In the genomic region with DNA sequence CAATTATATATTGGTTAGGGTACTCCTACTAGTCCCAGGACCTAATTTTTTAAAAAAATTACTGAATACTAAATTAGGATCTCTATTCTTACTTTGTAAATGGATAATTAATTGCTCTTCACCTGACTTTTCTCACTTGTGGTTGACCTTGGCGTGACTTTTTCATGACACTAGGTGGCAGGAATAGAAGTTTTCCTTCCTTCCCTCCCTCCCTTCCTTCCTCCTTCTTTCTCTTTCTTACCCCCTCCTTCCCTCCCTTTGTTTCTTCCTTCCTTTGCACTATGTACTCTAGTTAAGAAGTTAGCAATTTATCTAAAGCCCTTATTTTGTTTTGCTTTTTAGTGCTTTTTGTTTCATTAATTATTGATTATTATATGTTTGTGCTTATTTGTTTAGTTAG, we compare ENCODE assay signal across 25 cellular contexts. TPM values are rescaled to one million over a fixed set of nuclear protein-coding genes. Genes with fewer than 3 reads are reported as not detected.
A peak's percentile ranks its signal among the peaks of the same experiment; 100 is the strongest.
DNase-seq lines count a peak whose midpoint lies in the region; ATAC-seq, FAIRE-seq and TF ChIP-seq lines count a peak whose summit lies in the region.
"Had no signal": no experiment of that assay in that cellular context is flagged by ENCODE, and none has a peak within 500 bp of the region (broad histone marks: within the 10 kb centered on the region; RNA-seq: fewer than 3 reads in every experiment).

No MANE protein-coding gene starts in this region.

- no peak overlapping the region for H3K9ac ChIP-seq in OCI-LY1 (ENCODE audit: low read length)
- H3K9ac ChIP-seq in endodermal cell (ENCODE audit: extremely low read depth, low read length, poor library complexity, severe bottlenecking), result no peak overlapping the region
- H3K9ac ChIP-seq: GM23248 had no signal

- no peak overlapping the region for H3K4me2 ChIP-seq in OCI-LY1 (ENCODE audit: low read length)

- H3F3A ChIP-seq in OCI-LY1 (ENCODE audit: insufficient read depth, low read length), result no peaks in the 10 kb centered on the region

- in situ Hi-C loops in GM13977 (cut with MboI; ENCODE audit: low pct_unique_long_range_greater_than_20kb, low sequenced_read_pairs, unreplicated experiment), result no loop called here

- 43 to 67% methylated on average over 1 of the region's 1 CpG for WGBS in endodermal cell (ENCODE audit: insufficient coverage in 1 of 2, insufficient read length in 1 of 2), 2 experiments

- DNase-seq in GM13977 (ENCODE audit: low spot score), result no peak
- no peak for DNase-seq in endodermal cell
- no peak for DNase-seq in activated CD4-positive, alpha-beta T cell treated with anti-CD3 and anti-CD28 coated beads for 36 hours
- DNase-seq in frontal cortex (ENCODE audit: low spot score in 2 of 2), result no peak
- no peak for DNase-seq in left ventricle myocardium superior
- DNase-seq in natural killer cell treated with Interleukin-12 subunit alpha and Interleukin-12 subunit beta and Interleukin-15 and Interleukin-18, amount 100 ng/mL, for 72 hours (ENCODE audit: low spot score), result no peak
- DNase-seq: activated CD8-positive, alpha-beta memory T cell treated with anti-CD3 and anti-CD28 coated beads, Interleukin-2, amount 10 ng/mL, durations not matched to agents 7 days and 5 days; activated naive CD8-positive, alpha-beta T cell treated with anti-CD3 and anti-CD28 coated beads, Interleukin-2, amount 10 ng/mL, durations not matched to agents 7 days and 5 days; DMS 273 treated with DMSO at 0.1 percent for 48 hours; effector CD4-positive, alpha-beta T cell; foreskin melanocyte; GM23248; hypothalamus; NCI-H1694 treated with DMSO at 0.1 percent for 48 hours; NCI-H526 treated with DMSO at 0.1 percent for 48 hours; small intestine had no signal

- H3K4me1 Mint-ChIP-seq in endodermal cell, result peaks cover 12% of the 10 kb centered on the region
- H3K4me1 Mint-ChIP-seq in activated CD4-positive, alpha-beta T cell treated with anti-CD3 and anti-CD28 coated beads for 36 hours, result peaks cover 15% of the 10 kb centered on the region
- H3K4me1 Mint-ChIP-seq in natural killer cell treated with Interleukin-12 subunit alpha and Interleukin-12 subunit beta and Interleukin-15 and Interleukin-18, amount 100 ng/mL, for 72 hours (ENCODE audit: low read depth in 2 of 2), result peaks cover 15 to 26% of the 10 kb centered on the region in 2 donors
- H3K4me1 Mint-ChIP-seq: stimulated activated memory B cell treated with anti-CD40 and anti-IgM and Interleukin-4, amounts not matched to agents 10 μg/mL and 1 μg/mL and 100 μg/mL, for 72 hours had no signal

- H3K36me3 ChIP-seq in OCI-LY1 (ENCODE audit: insufficient read depth, low read length), result no peaks in the 10 kb centered on the region
- no peaks in the 10 kb centered on the region for H3K36me3 ChIP-seq in endodermal cell (ENCODE audit: control insufficient read depth, insufficient read depth, low read length)
- H3K36me3 ChIP-seq: suprapubic skin had no signal

- no peak for FAIRE-seq in frontal cortex (lab: Jason Lieb, UNC)
- FAIRE-seq: GM12891, keratinocyte, small intestine had no signal

- peaks cover 5% of the 10 kb centered on the region for H3K9me3 Mint-ChIP-seq in endodermal cell
- no peaks in the 10 kb centered on the region for H3K9me3 Mint-ChIP-seq in activated CD4-positive, alpha-beta T cell treated with anti-CD3 and anti-CD28 coated beads for 36 hours (ENCODE audit: low read depth)
- H3K9me3 Mint-ChIP-seq in natural killer cell treated with Interleukin-12 subunit alpha and Interleukin-12 subunit beta and Interleukin-15 and Interleukin-18, amount 100 ng/mL, for 72 hours, result no peaks in the 10 kb centered on the region
- H3K9me3 Mint-ChIP-seq: stimulated activated memory B cell treated with anti-CD40 and anti-IgM and Interleukin-4, amounts not matched to agents 10 μg/mL and 1 μg/mL and 100 μg/mL, for 72 hours had no signal

- no peak for ATAC-seq in activated CD4-positive, alpha-beta T cell treated with anti-CD3 and anti-CD28 coated beads for 36 hours
- no peak for ATAC-seq in left ventricle myocardium superior
- ATAC-seq in natural killer cell treated with Interleukin-12 subunit alpha and Interleukin-12 subunit beta and Interleukin-15 and Interleukin-18, amount 100 ng/mL, for 72 hours, result no peak
- ATAC-seq: activated CD8-positive, alpha-beta memory T cell treated with anti-CD3 and anti-CD28 coated beads, Interleukin-2, amount 10 ng/mL, durations not matched to agents 7 days and 5 days; esophagus mucosa; stimulated activated memory B cell treated with anti-CD40 and anti-IgM and Interleukin-4, amounts not matched to agents 10 μg/mL and 1 μg/mL and 100 μg/mL, for 72 hours had no signal

- no peak overlapping the region for H3K4me3 Mint-ChIP-seq in endodermal cell
- no peak overlapping the region for H3K4me3 Mint-ChIP-seq in activated CD4-positive, alpha-beta T cell treated with anti-CD3 and anti-CD28 coated beads for 36 hours
- no peak overlapping the region for H3K4me3 Mint-ChIP-seq in natural killer cell treated with Interleukin-12 subunit alpha and Interleukin-12 subunit beta and Interleukin-15 and Interleukin-18, amount 100 ng/mL, for 72 hours
- H3K4me3 Mint-ChIP-seq: activated CD8-positive, alpha-beta memory T cell treated with anti-CD3 and anti-CD28 coated beads, Interleukin-2, amount 10 ng/mL, durations not matched to agents 7 days and 5 days; activated naive CD8-positive, alpha-beta T cell treated with anti-CD3 and anti-CD28 coated beads, Interleukin-2, amount 10 ng/mL, durations not matched to agents 7 days and 5 days; activated T-helper 1 cell treated with anti-CD3 and anti-CD28 coated beads, Interleukin-12 subunit alpha, Interleukin-12 subunit beta, Interleukin-2, Interleukin-4 antibody, amounts not matched to agents 30 ng/mL and 10 ng/mL and 1 ng/mL, durations not matched to agents 14 hours and 24 hours and 36 hours; stimulated activated memory B cell treated with anti-CD40 and anti-IgM and Interleukin-4, amounts not matched to agents 10 μg/mL and 1 μg/mL and 100 μg/mL, for 72 hours had no signal

- intact Hi-C loops in activated CD4-positive, alpha-beta T cell treated with anti-CD3 and anti-CD28 coated beads for 36 hours (cut with DNase I, micrococcal nuclease), result loop anchor here in 1 of 2 experiments (5.0 kb wide), 1 partner anchor 1512 kb away; no protein-coding TSS in a partner anchor
- intact Hi-C loops in left ventricle myocardium superior (cut with micrococcal nuclease), result no loop called here

- H3K36me3 Mint-ChIP-seq in endodermal cell (ENCODE audit: low read depth), result no peaks in the 10 kb centered on the region
- H3K36me3 Mint-ChIP-seq in activated CD4-positive, alpha-beta T cell treated with anti-CD3 and anti-CD28 coated beads for 36 hours (ENCODE audit: low read depth), result no peaks in the 10 kb centered on the region
- H3K36me3 Mint-ChIP-seq in natural killer cell treated with Interleukin-12 subunit alpha and Interleukin-12 subunit beta and Interleukin-15 and Interleukin-18, amount 100 ng/mL, for 72 hours, result no peaks in the 10 kb centered on the region
- H3K36me3 Mint-ChIP-seq: activated naive CD8-positive, alpha-beta T cell treated with anti-CD3 and anti-CD28 coated beads, Interleukin-2, amount 10 ng/mL, durations not matched to agents 7 days and 5 days; stimulated activated memory B cell treated with anti-CD40 and anti-IgM and Interleukin-4, amounts not matched to agents 10 μg/mL and 1 μg/mL and 100 μg/mL, for 72 hours had no signal

- H2AFZ ChIP-seq in OCI-LY1 (ENCODE audit: low read length), result no peak overlapping the region
- H2AFZ ChIP-seq: GM23248 had no signal

- H3K27me3 ChIP-seq in OCI-LY1 (ENCODE audit: insufficient read depth, low read length) (no peaks in the 10 kb centered on the region), endodermal cell (ENCODE audit: control insufficient read depth, insufficient read depth, low read length, poor library complexity, severe bottlenecking) (no peaks in the 10 kb centered on the region)
- H3K27me3 ChIP-seq: suprapubic skin had no signal

- no peaks in the 10 kb centered on the region for H3K79me2 ChIP-seq in OCI-LY1 (ENCODE audit: insufficient read depth, low read length)

- H3K4me1 ChIP-seq in OCI-LY1 (ENCODE audit: insufficient read depth, low read length, severe bottlenecking) (peaks cover 27% of the 10 kb centered on the region), endodermal cell (ENCODE audit: control insufficient read depth, insufficient read depth, low read length) (no peaks in the 10 kb centered on the region)
- H3K4me1 ChIP-seq: suprapubic skin had no signal

- POLR2A ChIA-PET in activated CD4-positive, alpha-beta T cell treated with anti-CD3 and anti-CD28 coated beads for 36 hours (lab: Charles Lee), result no interaction called here

- H3K4me3 ChIP-seq in OCI-LY1 (ENCODE audit: low read depth, low read length, poor library complexity, severe bottlenecking) (no peak overlapping the region), endodermal cell (ENCODE audit: low read length) (no peak overlapping the region)
- H3K4me3 ChIP-seq: GM23248, lung, suprapubic skin had no signal

- H3K27ac ChIP-seq in C4-2B (no peak overlapping the region), OCI-LY1 (ENCODE audit: low read depth, low read length, poor library complexity, severe bottlenecking) (no peak overlapping the region), endodermal cell (ENCODE audit: low read depth, low read length) (no peak overlapping the region)
- H3K27ac ChIP-seq: GM23248, suprapubic skin had no signal

- H3K9me3 ChIP-seq in OCI-LY1 (ENCODE audit: low read length) (no peaks in the 10 kb centered on the region), endodermal cell (ENCODE audit: control insufficient read depth, low read length) (no peaks in the 10 kb centered on the region)
- H3K9me3 ChIP-seq: suprapubic skin had no signal

- TF ChIP-seq CTCF in C4-2B (conservative IDR thresholded peaks at IDR 0.05) (peak; percentile 26), GM13977 (IDR thresholded peaks at IDR 0.05; ENCODE audit: extremely low read depth, insufficient read depth, missing control alignments) (peak; percentile 19), OCI-LY1 (IDR thresholded peaks at IDR 0.05; ENCODE audit: low read length) (peak; percentile 25; the same call in 1 of the 2 replicates), endodermal cell (conservative IDR thresholded peaks at IDR 0.05) (peak; percentile 69)

- CTCF ChIA-PET in activated CD4-positive, alpha-beta T cell treated with anti-CD3 and anti-CD28 coated beads for 36 hours (lab: Charles Lee), result interaction anchor here (1.7 kb wide), 1 partner anchor 12 kb away, joined by 5 read pairs; no protein-coding TSS in a partner anchor

- H3K9me2 ChIP-seq in OCI-LY1 (ENCODE audit: low read depth, low read length), result no peaks in the 10 kb centered on the region

- H3K27ac Mint-ChIP-seq in endodermal cell, result no peak overlapping the region
- no peak overlapping the region for H3K27ac Mint-ChIP-seq in activated CD4-positive, alpha-beta T cell treated with anti-CD3 and anti-CD28 coated beads for 36 hours
- H3K27ac Mint-ChIP-seq in natural killer cell treated with Interleukin-12 subunit alpha and Interleukin-12 subunit beta and Interleukin-15 and Interleukin-18, amount 100 ng/mL, for 72 hours, result peak overlapping the region in 1 of 2 donors; percentile 8
- H3K27ac Mint-ChIP-seq: activated CD8-positive, alpha-beta memory T cell treated with anti-CD3 and anti-CD28 coated beads, Interleukin-2, amount 10 ng/mL, durations not matched to agents 7 days and 5 days; activated naive CD8-positive, alpha-beta T cell treated with anti-CD3 and anti-CD28 coated beads, Interleukin-2, amount 10 ng/mL, durations not matched to agents 7 days and 5 days; activated T-helper 1 cell treated with anti-CD3 and anti-CD28 coated beads, Interleukin-12 subunit alpha, Interleukin-12 subunit beta, Interleukin-2, Interleukin-4 antibody, amounts not matched to agents 30 ng/mL and 10 ng/mL and 1 ng/mL, durations not matched to agents 14 hours and 24 hours and 36 hours; stimulated activated memory B cell treated with anti-CD40 and anti-IgM and Interleukin-4, amounts not matched to agents 10 μg/mL and 1 μg/mL and 100 μg/mL, for 72 hours had no signal

- no peaks in the 10 kb centered on the region for H3K27me3 Mint-ChIP-seq in endodermal cell (ENCODE audit: insufficient read depth)
- H3K27me3 Mint-ChIP-seq in activated CD4-positive, alpha-beta T cell treated with anti-CD3 and anti-CD28 coated beads for 36 hours, result no peaks in the 10 kb centered on the region
- H3K27me3 Mint-ChIP-seq in natural killer cell treated with Interleukin-12 subunit alpha and Interleukin-12 subunit beta and Interleukin-15 and Interleukin-18, amount 100 ng/mL, for 72 hours, result peaks cover 0 to 8% of the 10 kb centered on the region in 2 donors
- H3K27me3 Mint-ChIP-seq: activated CD8-positive, alpha-beta memory T cell treated with anti-CD3 and anti-CD28 coated beads, Interleukin-2, amount 10 ng/mL, durations not matched to agents 7 days and 5 days; activated naive CD8-positive, alpha-beta T cell treated with anti-CD3 and anti-CD28 coated beads, Interleukin-2, amount 10 ng/mL, durations not matched to agents 7 days and 5 days had no signal

- H4K20me1 ChIP-seq in OCI-LY1 (ENCODE audit: insufficient read depth, low read length), result no peaks in the 10 kb centered on the region

RNA-seq across cellular contexts. Expression of gene HBS1L, which starts 20.4 kb away (rescaled TPM):
- total RNA-seq in endodermal cell, result 100 to 1,000 TPM; 106 to 122 TPM
- 74.7 TPM for polyA plus RNA-seq in endodermal cell (2013, experiment 1 of 2)
- 67.1 TPM for polyA plus RNA-seq in endodermal cell (2013, experiment 2 of 2)
- 100 to 1,000 TPM; 133 to 141 TPM for total RNA-seq in activated CD4-positive, alpha-beta T cell treated with anti-CD3 and anti-CD28 coated beads for 36 hours
- 116 TPM for total RNA-seq in frontal cortex
- 89.8 TPM for total RNA-seq in left ventricle myocardium superior
- 100 to 1,000 TPM; 137 to 215 TPM for total RNA-seq in natural killer cell treated with Interleukin-12 subunit alpha and Interleukin-12 subunit beta and Interleukin-15 and Interleukin-18, amount 100 ng/mL, for 72 hours

Comparison
In these comparisons a context has a peak if more than half of its experiments do, and no peak if none do; other contexts are left out.
1. CTCF ChIP-seq: peak in every context shown above with its lines; median percentile 69 in endodermal cell; 26 in C4-2B; 25 in OCI-LY1; 19 in GM13977.